23 cellular contexts compared by ENCODE assay signal in the genomic region with DNA sequence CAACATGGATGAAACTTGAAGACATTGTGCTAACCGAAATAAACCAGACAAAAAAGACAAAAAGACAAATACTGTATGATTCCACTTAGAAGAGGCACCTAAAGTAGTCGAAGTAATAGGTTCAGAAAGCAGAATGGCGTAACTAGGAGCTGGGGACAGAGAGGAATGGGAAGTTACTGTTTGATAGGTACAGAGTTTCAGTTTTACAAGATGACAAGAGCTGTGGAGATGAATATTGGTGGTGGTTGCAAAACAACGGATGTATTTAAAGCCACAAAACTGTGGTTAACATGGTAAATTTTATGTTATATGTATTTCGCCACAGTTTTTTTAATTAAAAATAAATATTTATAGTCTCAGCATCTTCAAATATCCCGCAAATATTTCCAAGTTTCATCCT.
"Had no signal": no experiment of that assay in that cellular context is flagged by ENCODE, and none has a peak within 500 bp of the region (broad histone marks: within the 10 kb centered on the region; RNA-seq: fewer than 3 reads in every experiment).

No MANE protein-coding gene starts in this region.

- DNase-seq: activated CD4-positive, alpha-beta T cell treated with anti-CD3 and anti-CD28 coated beads for 48 hours; activated CD4-positive, alpha-beta T cell treated with anti-CD3 and anti-CD28 coated beads, Interleukin-2, amount 50 U/mL, for 48 hours; activated CD8-positive, alpha-beta memory T cell treated with anti-CD3 and anti-CD28 coated beads, Interleukin-2, amount 50 U/mL, for 4 hours; activated gamma-delta T cell; activated naive CD4-positive, alpha-beta T cell treated with anti-CD3 and anti-CD28 coated beads, Interleukin-2, amount 10 ng/mL, durations not matched to agents 7 days and 5 days; activated naive CD8-positive, alpha-beta T cell treated with anti-CD3 and anti-CD28 coated beads, Interleukin-2, amount 10 ng/mL, durations not matched to agents 7 days and 5 days; activated T-cell treated with anti-CD3 and anti-CD28 coated beads, Interleukin-2, amount 50 U/mL, for 1 hour; dorsolateral prefrontal cortex; effector memory CD4-positive, alpha-beta T cell; left cardiac atrium; left ventricle myocardium superior; posterior cingulate gyrus; right cardiac atrium; stimulated activated CD4-positive, alpha-beta T cell treated with anti-CD3 and anti-CD28 coated beads, Interleukin-15, amount 100 ng/mL, for 24 hours; stimulated activated CD4-positive, alpha-beta T cell treated with anti-CD3 and anti-CD28 coated beads, Interleukin-2, amount 100 ng/mL, for 24 hours; stimulated activated naive B cell treated with anti-CD40 and anti-IgM and Interleukin-4, amounts not matched to agents 10 μg/mL and 1 μg/mL and 100 μg/mL, for 72 hours; stomach; tibial artery had no signal

- H3K36me3 ChIP-seq: ascending aorta, stomach, suprapubic skin, tibial artery had no signal

- H3K4me3 ChIP-seq: ascending aorta, coronary artery, dorsolateral prefrontal cortex, stomach, suprapubic skin, tibial artery had no signal

- ATAC-seq: left cardiac atrium; left ventricle myocardium superior; right cardiac atrium; stimulated activated naive B cell treated with anti-CD40 and anti-IgM and Interleukin-4, amounts not matched to agents 10 μg/mL and 1 μg/mL and 100 μg/mL, for 72 hours had no signal

- H3K27me3 ChIP-seq: ascending aorta, dorsolateral prefrontal cortex, stomach, suprapubic skin, tibial artery had no signal

- H3K27ac ChIP-seq: ascending aorta, coronary artery, dorsolateral prefrontal cortex, stomach, suprapubic skin, tibial artery, VCaP had no signal

- H3K4me1 ChIP-seq: ascending aorta, stomach, suprapubic skin, tibial artery had no signal

- FAIRE-seq: keratinocyte had no signal
